12 cellular contexts compared by ENCODE assay signal in the genomic region with DNA sequence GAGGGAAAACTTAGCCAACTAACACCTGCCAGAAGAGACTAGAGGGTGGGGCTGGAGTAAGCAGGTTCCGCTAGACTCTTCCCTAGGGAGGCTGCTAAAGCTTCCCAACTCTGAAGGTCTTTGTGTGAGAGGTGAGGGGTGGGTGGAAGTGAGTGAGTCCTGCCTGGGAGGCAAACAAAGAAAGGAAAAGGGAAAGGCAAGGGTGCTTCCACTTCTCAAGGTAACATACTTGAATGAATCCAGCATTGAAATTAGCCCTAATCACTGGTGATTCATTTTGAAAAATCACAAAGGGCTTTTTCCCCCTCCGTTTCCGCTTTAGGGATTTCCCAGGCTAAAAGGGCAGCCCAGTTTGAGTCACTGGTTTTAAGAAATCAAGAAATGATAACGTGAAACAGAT.
DNase-seq lines count a peak whose midpoint lies in the region; ATAC-seq, FAIRE-seq and TF ChIP-seq lines count a peak whose summit lies in the region.
"Had no signal": no experiment of that assay in that cellular context is flagged by ENCODE, and none has a peak within 500 bp of the region (broad histone marks: within the 10 kb centered on the region; RNA-seq: fewer than 3 reads in every experiment).

No MANE protein-coding gene starts in this region.

- no peak for DNase-seq in GM23338 (ENCODE audit: low spot score)
- no peak for DNase-seq in astrocyte (ENCODE audit: low read depth)
- peak; percentile 38 for DNase-seq in glomerular visceral epithelial cell (ENCODE audit: extremely low spot score)
- DNase-seq in NCI-H510A treated with DMSO at 0.1 percent for 48 hours (lab: John Stamatoyannopoulos, UW), result no peak
- DNase-seq in activated CD4-positive, alpha-beta memory T cell treated with anti-CD3 and anti-CD28 coated beads, Interleukin-2, amount 10 ng/mL, durations not matched to agents 7 days and 5 days, result no peak
- DNase-seq: activated naive CD4-positive, alpha-beta T cell treated with anti-CD3 and anti-CD28 coated beads, Interleukin-2, amount 10 ng/mL, durations not matched to agents 7 days and 5 days; BE2C; stimulated activated CD4-positive, alpha-beta T cell treated with anti-CD3 and anti-CD28 coated beads, Interleukin-2, amount 100 ng/mL, for 48 hours had no signal

- H3K27ac Mint-ChIP-seq in GM23338 (no peak overlapping the region), astrocyte (ENCODE audit: unreplicated experiment) (no peak overlapping the region)
- H3K27ac Mint-ChIP-seq in activated CD4-positive, alpha-beta memory T cell treated with anti-CD3 and anti-CD28 coated beads, Interleukin-2, amount 10 ng/mL, durations not matched to agents 7 days and 5 days, result no peak overlapping the region
- H3K27ac Mint-ChIP-seq: activated naive CD4-positive, alpha-beta T cell treated with anti-CD3 and anti-CD28 coated beads, Interleukin-2, amount 10 ng/mL, durations not matched to agents 7 days and 5 days; progenitor cell of endocrine pancreas had no signal

- FAIRE-seq in astrocyte (lab: Jason Lieb, UNC), result no peak

- no peak overlapping the region for H3K4me3 ChIP-seq in GM23338
- no peak overlapping the region for H3K4me3 ChIP-seq in astrocyte (ENCODE audit: insufficient read depth, low read depth, low read length)
- H3K4me3 ChIP-seq in mesodermal cell (ENCODE audit: extremely low read depth, insufficient read depth, low read length, poor library complexity, severe bottlenecking), result no peak overlapping the region

- H3K9me3 ChIP-seq in astrocyte (ENCODE audit: insufficient read depth, low read depth, low read length), result no peaks in the 10 kb centered on the region
- H3K9me3 ChIP-seq in mesodermal cell (ENCODE audit: control insufficient read depth, low read length), result peaks cover 16% of the 10 kb centered on the region
- H3K9me3 ChIP-seq: BE2C had no signal

- H3K4me2 ChIP-seq in GM23338, result no peak overlapping the region
- H3K4me2 ChIP-seq in astrocyte (ENCODE audit: low read length), result peak overlapping the region; percentile 31

- TF ChIP-seq CTCF in GM23338 (conservative IDR thresholded peaks at IDR 0.05; ENCODE audit: low read depth in 2 of 2) (no peak), astrocyte (IDR thresholded peaks at IDR 0.05; ENCODE audit: insufficient read depth, low read depth, low read length) (no peak)

- no peak overlapping the region for H3K27ac ChIP-seq in GM23338 (ENCODE audit: low read depth)
- H3K27ac ChIP-seq in astrocyte (ENCODE audit: low read depth, low read length), result no peak overlapping the region
- peak overlapping the region; percentile 85 for H3K27ac ChIP-seq in mesodermal cell (ENCODE audit: low read depth, low read length, severe bottlenecking)

- no peak overlapping the region for H3K9ac ChIP-seq in astrocyte (ENCODE audit: low read length)

- peak overlapping the region; percentile 66; the same call in 1 of the 2 replicates for H2AFZ ChIP-seq in GM23338
- H2AFZ ChIP-seq in astrocyte (ENCODE audit: low read depth, low read length), result no peak overlapping the region

- H3F3A ChIP-seq in GM23338 (replicated peaks; ENCODE audit: low read depth), result no peaks in the 10 kb centered on the region

- no peaks in the 10 kb centered on the region for H4K20me1 ChIP-seq in GM23338 (replicated peaks; ENCODE audit: insufficient read depth)
- no peaks in the 10 kb centered on the region for H4K20me1 ChIP-seq in astrocyte (ENCODE audit: insufficient read depth, low read length)

- H3K4me1 ChIP-seq in GM23338 (ENCODE audit: insufficient read depth) (peaks cover 18% of the 10 kb centered on the region), astrocyte (ENCODE audit: insufficient read depth, low read length) (peaks cover 6% of the 10 kb centered on the region), mesodermal cell (ENCODE audit: control insufficient read depth, insufficient read depth, low read length, poor library complexity, severe bottlenecking) (peaks cover 40% of the 10 kb centered on the region)

- 48 to 65% methylated on average over 3 of the region's 4 CpGs for WGBS in mesodermal cell (ENCODE audit: insufficient coverage in 2 of 2), 2 experiments

- H3K27me3 Mint-ChIP-seq in GM23338 (ENCODE audit: insufficient read depth, low read depth, poor library complexity), result peaks cover 4% of the 10 kb centered on the region
- no peaks in the 10 kb centered on the region for H3K27me3 Mint-ChIP-seq in astrocyte (ENCODE audit: low read depth, unreplicated experiment)
- H3K27me3 Mint-ChIP-seq in activated CD4-positive, alpha-beta memory T cell treated with anti-CD3 and anti-CD28 coated beads, Interleukin-2, amount 10 ng/mL, durations not matched to agents 7 days and 5 days, result no peaks in the 10 kb centered on the region
- H3K27me3 Mint-ChIP-seq: activated naive CD4-positive, alpha-beta T cell treated with anti-CD3 and anti-CD28 coated beads, Interleukin-2, amount 10 ng/mL, durations not matched to agents 7 days and 5 days; progenitor cell of endocrine pancreas had no signal

- H3K27me3 ChIP-seq in GM23338 (ENCODE audit: insufficient read depth) (no peaks in the 10 kb centered on the region), astrocyte (ENCODE audit: insufficient read depth, low read length) (no peaks in the 10 kb centered on the region)
- H3K27me3 ChIP-seq: BE2C had no signal

- H3K36me3 Mint-ChIP-seq in GM23338 (ENCODE audit: low read depth) (0 out of 3 replicates have a peak, but pooled peaks cover 6% of the 10 kb centered on the region), astrocyte (ENCODE audit: low read depth, unreplicated experiment) (no peaks in the 10 kb centered on the region)
- no peaks in the 10 kb centered on the region for H3K36me3 Mint-ChIP-seq in activated CD4-positive, alpha-beta memory T cell treated with anti-CD3 and anti-CD28 coated beads, Interleukin-2, amount 10 ng/mL, durations not matched to agents 7 days and 5 days (ENCODE audit: low read depth)
- H3K36me3 Mint-ChIP-seq: activated naive CD4-positive, alpha-beta T cell treated with anti-CD3 and anti-CD28 coated beads, Interleukin-2, amount 10 ng/mL, durations not matched to agents 7 days and 5 days had no signal

- H3K79me2 ChIP-seq in GM23338 (replicated peaks; ENCODE audit: insufficient read depth) (no peaks in the 10 kb centered on the region), astrocyte (ENCODE audit: insufficient read depth, low read length) (no peaks in the 10 kb centered on the region)

- H3K36me3 ChIP-seq in GM23338 (ENCODE audit: insufficient read depth) (no peaks in the 10 kb centered on the region), astrocyte (ENCODE audit: insufficient read depth, low read length) (no peaks in the 10 kb centered on the region), mesodermal cell (ENCODE audit: control insufficient read depth, insufficient read depth, low read length) (peaks cover 3% of the 10 kb centered on the region)
- H3K36me3 ChIP-seq: BE2C had no signal

- H3K4me1 Mint-ChIP-seq in GM23338 (peaks cover 37% of the 10 kb centered on the region), astrocyte (ENCODE audit: low read depth, unreplicated experiment) (peaks cover 30% of the 10 kb centered on the region)
- no peaks in the 10 kb centered on the region for H3K4me1 Mint-ChIP-seq in activated CD4-positive, alpha-beta memory T cell treated with anti-CD3 and anti-CD28 coated beads, Interleukin-2, amount 10 ng/mL, durations not matched to agents 7 days and 5 days
- H3K4me1 Mint-ChIP-seq: activated naive CD4-positive, alpha-beta T cell treated with anti-CD3 and anti-CD28 coated beads, Interleukin-2, amount 10 ng/mL, durations not matched to agents 7 days and 5 days had no signal

- peaks cover 6% of the 10 kb centered on the region for H3K9me3 Mint-ChIP-seq in GM23338
- H3K9me3 Mint-ChIP-seq in astrocyte (ENCODE audit: unreplicated experiment), result no peaks in the 10 kb centered on the region
- peaks cover 14% of the 10 kb centered on the region for H3K9me3 Mint-ChIP-seq in activated CD4-positive, alpha-beta memory T cell treated with anti-CD3 and anti-CD28 coated beads, Interleukin-2, amount 10 ng/mL, durations not matched to agents 7 days and 5 days

- H3K9me2 ChIP-seq in GM23338 (ENCODE audit: insufficient read depth), result peaks cover 4% of the 10 kb centered on the region; the same call in 1 of the 2 replicates

- POLR2A ChIA-PET in activated CD4-positive, alpha-beta memory T cell treated with anti-CD3 and anti-CD28 coated beads, Interleukin-2, amount 10 ng/mL, durations not matched to agents 7 days and 5 days (lab: Charles Lee), result no interaction called here

- CTCF ChIA-PET in activated CD4-positive, alpha-beta memory T cell treated with anti-CD3 and anti-CD28 coated beads, Interleukin-2, amount 10 ng/mL, durations not matched to agents 7 days and 5 days (lab: Charles Lee), result no interaction called here

- peak; percentile 43 for ATAC-seq in GM23338
- no peak for ATAC-seq in GM21737 (IDR thresholded peaks at IDR 0.05; ENCODE audit: unreplicated experiment)
- ATAC-seq in GM21390 (IDR thresholded peaks at IDR 0.05; ENCODE audit: unreplicated experiment), result no peak

- no peak overlapping the region for H3K4me3 Mint-ChIP-seq in GM23338
- no peak overlapping the region for H3K4me3 Mint-ChIP-seq in astrocyte (ENCODE audit: unreplicated experiment)
- no peak overlapping the region for H3K4me3 Mint-ChIP-seq in activated CD4-positive, alpha-beta memory T cell treated with anti-CD3 and anti-CD28 coated beads, Interleukin-2, amount 10 ng/mL, durations not matched to agents 7 days and 5 days
- H3K4me3 Mint-ChIP-seq: activated naive CD4-positive, alpha-beta T cell treated with anti-CD3 and anti-CD28 coated beads, Interleukin-2, amount 10 ng/mL, durations not matched to agents 7 days and 5 days had no signal

TF ChIP-seq in GM23338, 12 proteins besides CTCF, POLR2A, EP300 and RAD21 (continues in another document):
- TF ChIP-seq NANOG (IDR thresholded peaks at IDR 0.05; ENCODE audit: borderline replicate concordance), result no peak
- TF ChIP-seq, protein P1, sequence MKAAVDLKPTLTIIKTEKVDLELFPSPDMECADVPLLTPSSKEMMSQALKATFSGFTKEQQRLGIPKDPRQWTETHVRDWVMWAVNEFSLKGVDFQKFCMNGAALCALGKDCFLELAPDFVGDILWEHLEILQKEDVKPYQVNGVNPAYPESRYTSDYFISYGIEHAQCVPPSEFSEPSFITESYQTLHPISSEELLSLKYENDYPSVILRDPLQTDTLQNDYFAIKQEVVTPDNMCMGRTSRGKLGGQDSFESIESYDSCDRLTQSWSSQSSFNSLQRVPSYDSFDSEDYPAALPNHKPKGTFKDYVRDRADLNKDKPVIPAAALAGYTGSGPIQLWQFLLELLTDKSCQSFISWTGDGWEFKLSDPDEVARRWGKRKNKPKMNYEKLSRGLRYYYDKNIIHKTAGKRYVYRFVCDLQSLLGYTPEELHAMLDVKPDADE (IDR thresholded peaks at IDR 0.05), result no peak
- no peak for TF ChIP-seq ZNF331 (CRISPR knock-in tag; IDR thresholded peaks at IDR 0.05; ENCODE audit: low read depth)
